Comparison of ENCODE assay signal across 11 cellular contexts in the genomic region with DNA sequence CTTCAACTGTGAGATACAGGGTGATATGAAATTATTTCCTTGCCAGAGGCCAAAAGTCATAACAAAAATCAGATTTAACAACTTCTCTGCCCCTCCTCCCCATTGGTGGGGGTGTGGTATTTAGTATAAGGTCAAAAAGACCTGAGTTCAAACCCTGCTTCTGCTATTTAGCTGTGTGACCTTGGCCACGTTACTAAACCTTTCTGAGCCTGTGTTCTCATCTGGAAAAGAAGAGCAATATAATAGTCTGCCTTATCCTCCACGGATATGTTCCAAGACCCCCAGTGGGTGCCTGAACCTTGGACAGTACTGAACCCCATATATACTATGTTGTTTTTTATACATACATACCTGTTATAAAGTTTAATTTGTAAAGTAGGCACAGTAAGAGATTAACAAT. TPM values are rescaled to one million over a fixed set of nuclear protein-coding genes. Genes with fewer than 3 reads are reported as not detected.
A peak's percentile ranks its signal among the peaks of the same experiment; 100 is the strongest.
DNase-seq lines count a peak whose midpoint lies in the region; ATAC-seq, FAIRE-seq and TF ChIP-seq lines count a peak whose summit lies in the region.
"Had no signal": no experiment of that assay in that cellular context is flagged by ENCODE, and none has a peak within 500 bp of the region (broad histone marks: within the 10 kb centered on the region; RNA-seq: fewer than 3 reads in every experiment).

No MANE protein-coding gene starts in this region.

- FAIRE-seq in GM12878 (lab: Jason Lieb, UNC), result no peak
- FAIRE-seq: TTC549 had no signal

- RAD21 ChIA-PET in GM12878 (lab: Charles Lee; ENCODE audit: unreplicated experiment), result interaction anchor here (0.7 to 7.8 kb wide), 4 partner anchors 13 to 97 kb away, joined by 3 to 127 read pairs (median 62); no protein-coding TSS in a partner anchor

- H3K27me3 Mint-ChIP-seq in naive thymus-derived CD4-positive, alpha-beta T cell, result no peaks in the 10 kb centered on the region

- peaks cover 93% of the 10 kb centered on the region for H3K79me2 ChIP-seq in GM12878 (ENCODE audit: control insufficient read depth, insufficient read depth, low read length)

- no peak overlapping the region for H3K4me3 Mint-ChIP-seq in naive thymus-derived CD4-positive, alpha-beta T cell

- peaks cover 40 to 74% (median 66%) of the 10 kb centered on the region in 7 donors for H3K4me1 Mint-ChIP-seq in naive thymus-derived CD4-positive, alpha-beta T cell

- no peak overlapping the region for H2AFZ ChIP-seq in GM12878 (ENCODE audit: control insufficient read depth, low read depth, low read length)

- H3K27me3 ChIP-seq in heart right ventricle (no peaks in the 10 kb centered on the region), GM12878 (replicated peaks in 1 of 2; ENCODE audit: control insufficient read depth in 2 of 2, insufficient read depth in 2 of 2, low read length in 1 of 2) (no peaks in the 10 kb centered on the region), uterus (no peaks in the 10 kb centered on the region), H7 (ENCODE audit: control insufficient read depth, insufficient read depth, low read length) (peaks cover 4% of the 10 kb centered on the region; the same call in 1 of the 2 replicates)
- H3K27me3 ChIP-seq in naive thymus-derived CD4-positive, alpha-beta T cell (ENCODE audit: control insufficient read depth in 2 of 2, insufficient read depth in 2 of 2, low read length in 2 of 2), result no peaks in the 10 kb centered on the region
- H3K27me3 ChIP-seq: upper lobe of left lung had no signal

- TF ChIP-seq EP300 in GM12878 (IDR thresholded peaks at IDR 0.05; ENCODE audit: borderline replicate concordance in 1 of 2, control insufficient read depth in 1 of 2, low read depth in 2 of 2, low read length in 2 of 2), result no peak

- H3K27ac ChIP-seq in heart right ventricle (peak overlapping the region in 7 of 10 donors; percentile 45 to 100 (median 99)), GM12878 (ENCODE audit: control insufficient read depth, insufficient read depth) (peak overlapping the region; percentile 54), uterus (peak overlapping the region; percentile 95 to 97)
- no peak overlapping the region for H3K27ac ChIP-seq in naive thymus-derived CD4-positive, alpha-beta T cell (ENCODE audit: low read depth, low read length)

- POLR2A ChIA-PET in GM12878 (lab: Charles Lee), result interaction anchor here (1.5 to 9.9 kb wide), 4 partner anchors 12 to 96 kb away, joined by 3 to 171 read pairs (median 6); no protein-coding TSS in a partner anchor
- POLR2A ChIA-PET in naive thymus-derived CD4-positive, alpha-beta T cell (lab: Charles Lee), result interaction anchor here (0.5 to 1.4 kb wide), 2 partner anchors 11 to 1063 kb away, joined by 3 to 5 read pairs; no protein-coding TSS in a partner anchor

- H3K4me1 ChIP-seq in heart right ventricle, result peaks cover 10 to 81% (median 72%) of the 10 kb centered on the region in 9 donors
- H3K4me1 ChIP-seq in GM12878 (ENCODE audit: control insufficient read depth, insufficient read depth, low read length), result 0 out of 2 replicates have a peak, but pooled peaks cover 3% of the 10 kb centered on the region
- peaks cover 24 to 38% of the 10 kb centered on the region in 2 donors for H3K4me1 ChIP-seq in naive thymus-derived CD4-positive, alpha-beta T cell (ENCODE audit: control insufficient read depth in 2 of 2, insufficient read depth in 2 of 2, low read length in 2 of 2)
- peaks cover 0 to 2% of the 10 kb centered on the region in 2 donors for H3K4me1 ChIP-seq in uterus

- ATAC-seq in heart right ventricle, result no peak
- ATAC-seq in left cardiac atrium, result no peak
- ATAC-seq in GM12878, result no peak
- ATAC-seq in naive thymus-derived CD4-positive, alpha-beta T cell, result no peak
- no peak for ATAC-seq in HG03025 (IDR thresholded peaks at IDR 0.05; ENCODE audit: low FRiP score, unreplicated experiment)

- CTCF ChIA-PET in GM12878 (lab: Yijun Ruan, JAX), result interaction anchor here (1.4 to 2.8 kb wide), 3 partner anchors 11 to 165 kb away, joined by 5 to 13 read pairs (median 12); no protein-coding TSS in a partner anchor
- CTCF ChIA-PET in naive thymus-derived CD4-positive, alpha-beta T cell (lab: Charles Lee), result no interaction called here

- H3K9me3 ChIP-seq in heart right ventricle (no peaks in the 10 kb centered on the region), GM12878 (replicated peaks; ENCODE audit: control insufficient read depth, insufficient read depth, low read length) (no peaks in the 10 kb centered on the region), uterus (no peaks in the 10 kb centered on the region)
- no peaks in the 10 kb centered on the region for H3K9me3 ChIP-seq in naive thymus-derived CD4-positive, alpha-beta T cell (ENCODE audit: control insufficient read depth in 2 of 3, low read length in 3 of 3)
- H3K9me3 ChIP-seq: upper lobe of left lung had no signal

- BruUV-seq in GM12878 (replicated peaks; lab: Mats Ljungman, UMichigan), result no TSS peak

- H3K4me3 ChIP-seq in heart right ventricle, result peak overlapping the region in 8 of 10 donors; percentile 78 to 99 (median 95)
- H3K4me3 ChIP-seq in GM12878, result peak overlapping the region; percentile 82
- no peak overlapping the region for H3K4me3 ChIP-seq in naive thymus-derived CD4-positive, alpha-beta T cell (ENCODE audit: low read length)
- H3K4me3 ChIP-seq in uterus, result peak overlapping the region; percentile 82 to 97
- no peak overlapping the region for H3K4me3 ChIP-seq in H7 (ENCODE audit: insufficient read depth, low read depth, low read length)

- H3K9me3 Mint-ChIP-seq in naive thymus-derived CD4-positive, alpha-beta T cell, result no peaks in the 10 kb centered on the region

- DNase-seq in heart right ventricle (no peak), left cardiac atrium (no peak), GM12878 (ENCODE audit: low read depth, low spot score) (no peak), uterus (no peak), H7 (no peak), hypothalamus (lab: John Stamatoyannopoulos, UW) (no peak)
- DNase-seq in naive thymus-derived CD4-positive, alpha-beta T cell, result no peak
- DNase-seq: NCI-H345, upper lobe of left lung had no signal

- no peak overlapping the region for H3K9ac ChIP-seq in GM12878 (ENCODE audit: control insufficient read depth, insufficient read depth, low read length)

- peaks cover 0 to 14% (median 4%) of the 10 kb centered on the region in 5 donors for H3K36me3 Mint-ChIP-seq in naive thymus-derived CD4-positive, alpha-beta T cell

- no peak for TF ChIP-seq RAD21 in GM12878 (IDR thresholded peaks at IDR 0.05; ENCODE audit: insufficient read depth, low read depth, low read length)

- peak overlapping the region; percentile 82 for H3K4me2 ChIP-seq in GM12878 (ENCODE audit: control insufficient read depth, insufficient read depth)

- H4K20me1 ChIP-seq in GM12878 (ENCODE audit: control insufficient read depth, insufficient read depth), result 0 out of 2 replicates have a peak, but pooled peaks cover 3% of the 10 kb centered on the region

- 61 to 62% methylated on average over 2 of the region's 2 CpGs for WGBS in heart right ventricle, 2 donors
- WGBS in GM12878 (ENCODE audit: insufficient coverage, insufficient replicate concordance, low lambda C conversion rate, missing lambda C conversion rate), result 75% methylated on average over 2 of the region's 2 CpGs

- H3K36me3 ChIP-seq in heart right ventricle (peaks cover 0 to 17% (median 0%) of the 10 kb centered on the region in 9 donors), GM12878 (ENCODE audit: control insufficient read depth in 2 of 2, insufficient read depth in 2 of 2, low read length in 1 of 2) (peaks cover 2 to 20% of the 10 kb centered on the region in 2 experiments; a peak in 3 of 4 replicates), uterus (no peaks in the 10 kb centered on the region), H7 (replicated peaks; ENCODE audit: control insufficient read depth, insufficient read depth, low read length) (no peaks in the 10 kb centered on the region; the same call in 1 of the 2 replicates)
- peaks cover 0 to 5% (median 4%) of the 10 kb centered on the region in 3 experiments for H3K36me3 ChIP-seq in naive thymus-derived CD4-positive, alpha-beta T cell (ENCODE audit: control insufficient read depth in 2 of 3, insufficient read depth in 3 of 3, low read length in 3 of 3)

- in situ Hi-C loops in GM12878 (cut with MboI), result loop anchor here (5.0 kb wide), 1 partner anchor 255 kb away; no protein-coding TSS in a partner anchor

- no peak for TF ChIP-seq CTCF in heart right ventricle (IDR thresholded peaks at IDR 0.05)
- TF ChIP-seq CTCF in GM12878 (IDR thresholded peaks at IDR 0.05 in 2 of 3, conservative IDR thresholded peaks at IDR 0.05 in 1 of 3; ENCODE audit: control insufficient read depth in 2 of 3, extremely low read depth in 1 of 3, insufficient read depth in 1 of 3, low read depth in 3 of 3, low read length in 3 of 3), result no peak
- TF ChIP-seq CTCF in uterus (IDR thresholded peaks at IDR 0.05), result no peak

- SMC1A ChIA-PET in GM12878 (lab: Charles Lee; ENCODE audit: uncharacterized antibody, unreplicated experiment), result interaction anchor here (1.0 to 14.0 kb wide), 7 partner anchors 8 to 250 kb away, joined by 3 to 246 read pairs (median 4); no protein-coding TSS in a partner anchor

- TF ChIP-seq POLR2A in GM12878 (IDR thresholded peaks at IDR 0.05; ENCODE audit: low read depth, low read length) (no peak), uterus (IDR thresholded peaks at IDR 0.05) (no peak)

- H3K27ac Mint-ChIP-seq in naive thymus-derived CD4-positive, alpha-beta T cell, result peak overlapping the region in 5 of 9 donors; percentile 6 to 59 (median 41)

- intact Hi-C loops in heart right ventricle (cut with DNase I) (loop anchor here in 2 of 10 donors (10.0 kb wide), 2 partner anchors 133 to 253 kb away; no protein-coding TSS in a partner anchor), left cardiac atrium (cut with DNase I) (loop anchor here (10.0 kb wide), 2 partner anchors 207 to 253 kb away; no protein-coding TSS in a partner anchor), GM12878 (cut with micrococcal nuclease; ENCODE audit: unreplicated experiment) (loop anchor here (2.0 to 5.0 kb wide), 2 partner anchors 45 to 165 kb away; no protein-coding TSS in a partner anchor), uterus (cut with DNase I; ENCODE audit: low total_unique reads) (no loop called here)
- intact Hi-C loops in naive thymus-derived CD4-positive, alpha-beta T cell (cut with micrococcal nuclease), result loop anchor here in 1 of 2 donors (5.0 kb wide), 1 partner anchor 165 kb away; no protein-coding TSS in a partner anchor

RNA-seq across cellular contexts. Expression of gene CDC42EP3, which starts 3.7 kb away (rescaled TPM):
- total RNA-seq in heart right ventricle (100 to 1,000 TPM in 6 of 10 donors, 10 to 100 TPM in 4; 67.3 to 188 (median 143) TPM), left cardiac atrium (10 to 100 TPM; 44.3 to 81.4 TPM), GM12878 (2014; rRNA removed) (36.2 and 36.9 TPM in 2 replicates), GM12878 (2014; rRNA removed; fragmentation: Illumina TruSeq; extraction: Trizol) (44.6 and 46.5 TPM in 2 replicates), GM12878 (2021) (63.1 and 67.6 TPM in 2 replicates), uterus (10 to 100 TPM; 24.7 to 93.0 (median 57.3) TPM)
- polyA plus RNA-seq in heart right ventricle (10 to 100 TPM; 28.4 to 32.9 TPM), GM12878 (2011; rRNA removed) (47.3 and 47.4 TPM in 2 replicates), GM12878 (2014; fragmentation: Illumina TruSeq; extraction: Trizol) (86.9 and 109 TPM in 2 replicates), GM12878 (2014; fragmentation: Nextera tagmentation; extraction: Ambion mirVana) (10 to 100 TPM; 11.8 to 16.1 TPM), GM12878 (2014; rRNA removed) (59.1 and 61.4 TPM in 2 replicates), GM12878 (2016; fragmentation: Nextera tagmentation; extraction: Ambion mirVana) (10 to 100 TPM; 58.4 to 66.1 TPM)
- 36.3 and 37.4 TPM in 2 replicates for total RNA-seq in GM12878 (2013; cell fraction: nucleolus; rRNA removed)
- 8.8 TPM for polyA plus RNA-seq in GM12878 (2011; ENCODE audit: low read depth)
- polyA plus RNA-seq in GM12878 (2011; cell fraction: cytosol; rRNA removed), result 51.0 and 62.8 TPM in 2 replicates
- polyA plus RNA-seq in GM12878 (2011; cell fraction: nucleus; rRNA removed), result 33.6 and 47.7 TPM in 2 replicates
- polyA plus RNA-seq in GM12878 (2012), result 13.6 and 28.5 TPM in 2 replicates
- polyA minus RNA-seq in GM12878 (2011; rRNA and poly(A)+ RNA removed), result 32.6 and 52.1 TPM in 2 replicates
- polyA minus RNA-seq in GM12878 (2011; cell fraction: cytosol; rRNA and poly(A)+ RNA removed), result 18.0 and 24.0 TPM in 2 replicates
- 19.7 and 24.1 TPM in 2 replicates for polyA minus RNA-seq in GM12878 (2011; cell fraction: nucleus; rRNA and poly(A)+ RNA removed)
- 10 to 100 TPM; 15.9 to 96.3 (median 17.7) TPM for total RNA-seq in naive thymus-derived CD4-positive, alpha-beta T cell
- polyA plus RNA-seq in naive thymus-derived CD4-positive, alpha-beta T cell, result 10 to 100 TPM; 26.7 to 29.2 TPM
- total RNA-seq in H7 (2014; rRNA removed; shearing (Covaris generic)), result 19.5 and 26.2 TPM in 2 replicates

Comparison
In these comparisons a context has a peak if more than half of its experiments do, and no peak if none do; other contexts are left out.
1. H3K4me3 ChIP-seq: peak in heart right ventricle (8 of 10), GM12878 (single experiment) and uterus (2 of 2); none in naive thymus-derived CD4-positive, alpha-beta T cell (single experiment) and H7 (single experiment).